In genomic region chr5:65623482-65623881, GRCh38 we compare ENCODE assay signal across 1 cellular context.
TF ChIP-seq lines count a peak whose summit lies in the region.

No MANE protein-coding gene starts in this region.

TF ChIP-seq in liver, 16 proteins besides CTCF, POLR2A, EP300 and RAD21 (continued from another document):
- TF ChIP-seq FOXA2 (IDR thresholded peaks at IDR 0.05) = no peak
